20 cellular contexts compared by ENCODE assay signal in genomic region chr16:85006639-85007038, GRCh38. TPM values are rescaled to one million over a fixed set of nuclear protein-coding genes. Genes with fewer than 3 reads are reported as not detected.
DNase-seq lines count a peak whose midpoint lies in the region; TF ChIP-seq lines count a peak whose summit lies in the region.
"Had no signal": no experiment of that assay in that cellular context is flagged by ENCODE, and none has a peak within 500 bp of the region (broad histone marks: within the 10 kb centered on the region; RNA-seq: fewer than 3 reads in every experiment).

No MANE protein-coding gene starts in this region.

- H3K9me3 ChIP-seq in esophagus squamous epithelium (no peaks in the 10 kb centered on the region), osteoblast (ENCODE audit: low read depth, low read length) (no peaks in the 10 kb centered on the region), ovary (no peaks in the 10 kb centered on the region), left ventricle myocardium inferior (replicated peaks) (no peaks in the 10 kb centered on the region), right atrium auricular region (no peaks in the 10 kb centered on the region)

- no peak for TF ChIP-seq CTCF in AG09319 (IDR thresholded peaks at IDR 0.05; ENCODE audit: low read depth, low read length)
- no peak for TF ChIP-seq CTCF in esophagus squamous epithelium (IDR thresholded peaks at IDR 0.05)
- no peak for TF ChIP-seq CTCF in osteoblast (IDR thresholded peaks at IDR 0.05; ENCODE audit: extremely low read depth, low read depth, low read length)
- TF ChIP-seq CTCF in ovary (IDR thresholded peaks at IDR 0.05): no peak
- TF ChIP-seq CTCF in left ventricle myocardium inferior (IDR thresholded peaks at IDR 0.05; ENCODE audit: borderline replicate concordance): no peak
- TF ChIP-seq CTCF in right atrium auricular region (IDR thresholded peaks at IDR 0.05): no peak

- H3K79me2 ChIP-seq in osteoblast (ENCODE audit: insufficient read depth, low read length): peaks cover 89% of the 10 kb centered on the region

- H3K4me3 ChIP-seq in esophagus squamous epithelium: no peak overlapping the region
- H3K4me3 ChIP-seq in osteoblast (ENCODE audit: insufficient read depth, low read length): no peak overlapping the region
- no peak overlapping the region for H3K4me3 ChIP-seq in ovary
- no peak overlapping the region for H3K4me3 ChIP-seq in left ventricle myocardium inferior
- no peak overlapping the region for H3K4me3 ChIP-seq in right atrium auricular region
- H3K4me3 ChIP-seq: PC-9 had no signal

- DNase-seq in AG09319 (ENCODE audit: extremely low read depth, low read depth): peak; percentile 38
- no peak for DNase-seq in esophagus squamous epithelium (lab: John Stamatoyannopoulos, UW)
- DNase-seq in osteoblast (ENCODE audit: insufficient read length, low spot score, missing footprints): no peak
- DNase-seq in ovary: no peak
- DNase-seq in left ventricle myocardium inferior: no peak
- DNase-seq in right atrium auricular region (ENCODE audit: low spot score): no peak
- no peak for DNase-seq in activated CD4-positive, alpha-beta T cell treated with anti-CD3 and anti-CD28 coated beads, Interleukin-2, amount 50 U/mL, for 1 hour
- DNase-seq: activated CD4-positive, alpha-beta T cell treated with anti-CD3 and anti-CD28 coated beads for 1 hour; activated naive CD8-positive, alpha-beta T cell treated with anti-CD3 and anti-CD28 coated beads, Interleukin-2, amount 50 U/mL, for 24 hours; CD8-positive, alpha-beta memory T cell; DMS79 treated with DMSO at 0.1 percent for 48 hours; hippocampal formation; NCI-H1436 treated with DMSO at 0.1 percent for 48 hours; NCI-H2171; NCI-H774; PC-9; stimulated activated naive CD4-positive, alpha-beta T cell treated with Interleukin-2 at 50 U/mL for 16 hours; trophoblast cell had no signal

- H3K4me2 ChIP-seq in osteoblast (ENCODE audit: insufficient read depth, low read length): no peak overlapping the region
- H3K4me2 ChIP-seq: PC-9 had no signal

- H3K27me3 ChIP-seq in esophagus squamous epithelium (no peaks in the 10 kb centered on the region), osteoblast (ENCODE audit: insufficient read depth, low read length) (no peaks in the 10 kb centered on the region), ovary (no peaks in the 10 kb centered on the region), left ventricle myocardium inferior (ENCODE audit: low read depth) (no peaks in the 10 kb centered on the region), right atrium auricular region (no peaks in the 10 kb centered on the region)

- WGBS in esophagus squamous epithelium, 2 donors: 82 to 87% methylated on average over 7 of the region's 7 CpGs
- WGBS in ovary, 3 donors: 75 to 77% (median 76%) methylated on average over 7 of the region's 7 CpGs

- intact Hi-C loops in esophagus squamous epithelium (cut with DNase I): no loop called here
- intact Hi-C loops in ovary (cut with DNase I): no loop called here
- intact Hi-C loops in left ventricle myocardium inferior (cut with micrococcal nuclease): no loop called here

- H3K27ac ChIP-seq in esophagus squamous epithelium: peak overlapping the region in 3 of 4 donors; percentile 25 to 90 (median 83)
- H3K27ac ChIP-seq in osteoblast (ENCODE audit: low read depth, low read length): peak overlapping the region; percentile 83
- H3K27ac ChIP-seq in ovary: no peak overlapping the region
- H3K27ac ChIP-seq in left ventricle myocardium inferior (replicated peaks): no peak overlapping the region
- H3K27ac ChIP-seq in right atrium auricular region: no peak overlapping the region
- H3K27ac ChIP-seq: PC-9 had no signal

- H3K27ac Mint-ChIP-seq in IgD-negative memory B cell: no peak overlapping the region
- H3K27ac Mint-ChIP-seq: activated naive CD8-positive, alpha-beta T cell treated with anti-CD3 and anti-CD28 coated beads, Interleukin-2, amount 50 U/mL, for 24 hours; activated T-helper 2 cell treated with anti-CD3 and anti-CD28 coated beads, Interferon-gamma antibody, Interleukin-2, Interleukin-4, amounts not matched to agents 10 μg/mL and 5 μg/mL and 100 μg/mL, durations not matched to agents 14 hours and 24 hours and 36 hours had no signal

- H3K4me3 Mint-ChIP-seq in IgD-negative memory B cell: peak overlapping the region in 3 of 4 donors; percentile 59 to 70 (median 60)
- H3K4me3 Mint-ChIP-seq: activated naive CD8-positive, alpha-beta T cell treated with anti-CD3 and anti-CD28 coated beads, Interleukin-2, amount 50 U/mL, for 24 hours had no signal

- peaks cover 3% of the 10 kb centered on the region for H4K20me1 ChIP-seq in osteoblast (ENCODE audit: insufficient read depth, low read length)

- TF ChIP-seq POLR2A in esophagus squamous epithelium (IDR thresholded peaks at IDR 0.05) (no peak), ovary (IDR thresholded peaks at IDR 0.05) (no peak)

- H3K9me3 Mint-ChIP-seq in IgD-negative memory B cell: peaks cover 0 to under 1% (median 0%) of the 10 kb centered on the region in 3 donors
- H3K9me3 Mint-ChIP-seq: activated naive CD8-positive, alpha-beta T cell treated with anti-CD3 and anti-CD28 coated beads, Interleukin-2, amount 50 U/mL, for 24 hours; activated T-helper 2 cell treated with anti-CD3 and anti-CD28 coated beads, Interferon-gamma antibody, Interleukin-2, Interleukin-4, amounts not matched to agents 10 μg/mL and 5 μg/mL and 100 μg/mL, durations not matched to agents 14 hours and 24 hours and 36 hours; CD8-positive, alpha-beta memory T cell had no signal

- H3K27me3 Mint-ChIP-seq in IgD-negative memory B cell: no peaks in the 10 kb centered on the region
- H3K27me3 Mint-ChIP-seq: activated naive CD8-positive, alpha-beta T cell treated with anti-CD3 and anti-CD28 coated beads, Interleukin-2, amount 50 U/mL, for 24 hours; CD8-positive, alpha-beta memory T cell had no signal

- no peak overlapping the region for H2AFZ ChIP-seq in osteoblast (ENCODE audit: low read length)
- H2AFZ ChIP-seq: PC-9 had no signal

- H3K36me3 Mint-ChIP-seq in IgD-negative memory B cell: peaks cover 2% of the 10 kb centered on the region

- peaks cover 0 to 9% (median 0%) of the 10 kb centered on the region in 3 donors for H3K36me3 ChIP-seq in esophagus squamous epithelium
- peaks cover 9% of the 10 kb centered on the region for H3K36me3 ChIP-seq in osteoblast (ENCODE audit: insufficient read depth, low read length)
- H3K36me3 ChIP-seq in ovary: no peaks in the 10 kb centered on the region
- no peaks in the 10 kb centered on the region for H3K36me3 ChIP-seq in left ventricle myocardium inferior
- no peaks in the 10 kb centered on the region for H3K36me3 ChIP-seq in right atrium auricular region

- H3K4me1 ChIP-seq in esophagus squamous epithelium: peaks cover 53 to 92% (median 82%) of the 10 kb centered on the region in 3 donors
- H3K4me1 ChIP-seq in osteoblast (ENCODE audit: insufficient read depth, low read length): peaks cover 66% of the 10 kb centered on the region
- peaks cover 32% of the 10 kb centered on the region for H3K4me1 ChIP-seq in ovary (ENCODE audit: insufficient read depth)
- H3K4me1 ChIP-seq in left ventricle myocardium inferior: peaks cover 96% of the 10 kb centered on the region
- H3K4me1 ChIP-seq in right atrium auricular region: peaks cover 0 to 80% of the 10 kb centered on the region in 2 donors

- H3K4me1 Mint-ChIP-seq in IgD-negative memory B cell: peaks cover 34 to 61% (median 41%) of the 10 kb centered on the region in 3 donors

- TF ChIP-seq EP300 in ovary (IDR thresholded peaks at IDR 0.05): no peak

RNA-seq across cellular contexts. Expression of gene ZDHHC7, which starts 4.7 kb away (rescaled TPM):
- polyA plus RNA-seq in IgD-negative memory B cell (30.8 TPM), ovary (10 to 100 TPM; 23.9 to 54.5 TPM)
- total RNA-seq in esophagus squamous epithelium (10 to 100 TPM; 31.2 to 41.2 (median 38.6) TPM), osteoblast (134 and 139 TPM in 2 replicates), ovary (10 to 100 TPM; 28.3 to 39.6 (median 32.7) TPM), left ventricle myocardium inferior (36.8 TPM), right atrium auricular region (10 to 100 TPM; 36.0 to 48.7 TPM)

RNA-seq across cellular contexts. Expression of gene KIAA0513, which starts 21.0 kb away (rescaled TPM):
- polyA plus RNA-seq in IgD-negative memory B cell (1.1 TPM), ovary (1 to 10 TPM; 2.8 to 3.9 TPM)
- total RNA-seq in esophagus squamous epithelium (10 to 100 TPM in 1 of 4 donors, 1 to 10 TPM in 3; 9.0 to 11.4 (median 9.7) TPM), osteoblast (34.5 and 35.1 TPM in 2 replicates), ovary (10 to 100 TPM in 1 of 7 donors, 1 to 10 TPM in 6; 3.4 to 12.8 (median 7.5) TPM), left ventricle myocardium inferior (10.0 TPM), right atrium auricular region (10 to 100 TPM; 12.6 to 14.1 TPM)

Comparison
In these comparisons a context has a peak if more than half of its experiments do, and no peak if none do; other contexts are left out.
1. H3K27ac ChIP-seq: peak in esophagus squamous epithelium (3 of 4) and osteoblast (single experiment); none in ovary (0 of 2), left ventricle myocardium inferior (single experiment) and right atrium auricular region (0 of 2).